Comparison of ENCODE assay signal across 1 cellular context in genomic region chr19:38666662-38667448, GRCh38.
TF ChIP-seq lines count a peak whose summit lies in the region.

No MANE protein-coding gene starts in this region.

TF ChIP-seq in K562, 482 proteins besides CTCF, POLR2A, EP300 and RAD21 (continued from another document):
- TF ChIP-seq, protein P1, sequence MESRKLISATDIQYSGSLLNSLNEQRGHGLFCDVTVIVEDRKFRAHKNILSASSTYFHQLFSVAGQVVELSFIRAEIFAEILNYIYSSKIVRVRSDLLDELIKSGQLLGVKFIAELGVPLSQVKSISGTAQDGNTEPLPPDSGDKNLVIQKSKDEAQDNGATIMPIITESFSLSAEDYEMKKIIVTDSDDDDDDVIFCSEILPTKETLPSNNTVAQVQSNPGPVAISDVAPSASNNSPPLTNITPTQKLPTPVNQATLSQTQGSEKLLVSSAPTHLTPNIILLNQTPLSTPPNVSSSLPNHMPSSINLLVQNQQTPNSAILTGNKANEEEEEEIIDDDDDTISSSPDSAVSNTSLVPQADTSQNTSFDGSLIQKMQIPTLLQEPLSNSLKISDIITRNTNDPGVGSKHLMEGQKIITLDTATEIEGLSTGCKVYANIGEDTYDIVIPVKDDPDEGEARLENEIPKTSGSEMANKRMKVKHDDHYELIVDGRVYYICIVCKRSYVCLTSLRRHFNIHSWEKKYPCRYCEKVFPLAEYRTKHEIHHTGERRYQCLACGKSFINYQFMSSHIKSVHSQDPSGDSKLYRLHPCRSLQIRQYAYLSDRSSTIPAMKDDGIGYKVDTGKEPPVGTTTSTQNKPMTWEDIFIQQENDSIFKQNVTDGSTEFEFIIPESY (CRISPR knock-in tag; IDR thresholded peaks at IDR 0.05) = 0 out of 2 replicates have a peak, but pooled peaks have one; percentile 12
- no peak for TF ChIP-seq ZC3H4 (CRISPR knock-in tag; IDR thresholded peaks at IDR 0.05; ENCODE audit: borderline replicate concordance)
- TF ChIP-seq, protein P2, sequence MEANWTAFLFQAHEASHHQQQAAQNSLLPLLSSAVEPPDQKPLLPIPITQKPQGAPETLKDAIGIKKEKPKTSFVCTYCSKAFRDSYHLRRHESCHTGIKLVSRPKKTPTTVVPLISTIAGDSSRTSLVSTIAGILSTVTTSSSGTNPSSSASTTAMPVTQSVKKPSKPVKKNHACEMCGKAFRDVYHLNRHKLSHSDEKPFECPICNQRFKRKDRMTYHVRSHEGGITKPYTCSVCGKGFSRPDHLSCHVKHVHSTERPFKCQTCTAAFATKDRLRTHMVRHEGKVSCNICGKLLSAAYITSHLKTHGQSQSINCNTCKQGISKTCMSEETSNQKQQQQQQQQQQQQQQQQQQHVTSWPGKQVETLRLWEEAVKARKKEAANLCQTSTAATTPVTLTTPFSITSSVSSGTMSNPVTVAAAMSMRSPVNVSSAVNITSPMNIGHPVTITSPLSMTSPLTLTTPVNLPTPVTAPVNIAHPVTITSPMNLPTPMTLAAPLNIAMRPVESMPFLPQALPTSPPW (CRISPR knock-in tag; IDR thresholded peaks at IDR 0.05) = 0 out of 2 replicates have a peak, but pooled peaks have one; percentile 4
- TF ChIP-seq, protein P3, sequence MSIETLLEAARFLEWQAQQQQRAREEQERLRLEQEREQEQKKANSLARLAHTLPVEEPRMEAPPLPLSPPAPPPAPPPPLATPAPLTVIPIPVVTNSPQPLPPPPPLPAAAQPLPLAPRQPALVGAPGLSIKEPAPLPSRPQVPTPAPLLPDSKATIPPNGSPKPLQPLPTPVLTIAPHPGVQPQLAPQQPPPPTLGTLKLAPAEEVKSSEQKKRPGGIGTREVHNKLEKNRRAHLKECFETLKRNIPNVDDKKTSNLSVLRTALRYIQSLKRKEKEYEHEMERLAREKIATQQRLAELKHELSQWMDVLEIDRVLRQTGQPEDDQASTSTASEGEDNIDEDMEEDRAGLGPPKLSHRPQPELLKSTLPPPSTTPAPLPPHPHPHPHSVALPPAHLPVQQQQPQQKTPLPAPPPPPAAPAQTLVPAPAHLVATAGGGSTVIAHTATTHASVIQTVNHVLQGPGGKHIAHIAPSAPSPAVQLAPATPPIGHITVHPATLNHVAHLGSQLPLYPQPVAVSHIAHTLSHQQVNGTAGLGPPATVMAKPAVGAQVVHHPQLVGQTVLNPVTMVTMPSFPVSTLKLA (conservative IDR thresholded peaks at IDR 0.05) = no peak
- TF ChIP-seq ZKSCAN8 (CRISPR knock-in tag; IDR thresholded peaks at IDR 0.05) = no peak
- peak; percentile 20; the same call in 1 of the 2 replicates for TF ChIP-seq ARID1B (IDR thresholded peaks at IDR 0.05)
- no peak for TF ChIP-seq TBP (optimal IDR thresholded peaks at IDR 0.05; ENCODE audit: low read depth, low read length)
- TF ChIP-seq JUN (IDR thresholded peaks at IDR 0.05; ENCODE audit: borderline replicate concordance, low read depth, low read length) = peak; percentile 47; the same call in 1 of the 2 replicates
- no peak for TF ChIP-seq JUN (CRISPR knock-in tag; IDR thresholded peaks at IDR 0.05; ENCODE audit: borderline replicate concordance)
- no peak for TF ChIP-seq PBX2 (CRISPR knock-in tag; IDR thresholded peaks at IDR 0.05; ENCODE audit: low read depth)
- TF ChIP-seq PBX2 (tag; conservative IDR thresholded peaks at IDR 0.05; ENCODE audit: low read depth) = peak; percentile 34; the same call in 1 of the 2 replicates
- TF ChIP-seq ATF3 (IDR thresholded peaks at IDR 0.05) = peak; percentile 80
- no peak for TF ChIP-seq ATF3 (CRISPR knock-in tag; conservative IDR thresholded peaks at IDR 0.05)
